ENCODE assay signal across 9 cellular contexts in the genomic region with DNA sequence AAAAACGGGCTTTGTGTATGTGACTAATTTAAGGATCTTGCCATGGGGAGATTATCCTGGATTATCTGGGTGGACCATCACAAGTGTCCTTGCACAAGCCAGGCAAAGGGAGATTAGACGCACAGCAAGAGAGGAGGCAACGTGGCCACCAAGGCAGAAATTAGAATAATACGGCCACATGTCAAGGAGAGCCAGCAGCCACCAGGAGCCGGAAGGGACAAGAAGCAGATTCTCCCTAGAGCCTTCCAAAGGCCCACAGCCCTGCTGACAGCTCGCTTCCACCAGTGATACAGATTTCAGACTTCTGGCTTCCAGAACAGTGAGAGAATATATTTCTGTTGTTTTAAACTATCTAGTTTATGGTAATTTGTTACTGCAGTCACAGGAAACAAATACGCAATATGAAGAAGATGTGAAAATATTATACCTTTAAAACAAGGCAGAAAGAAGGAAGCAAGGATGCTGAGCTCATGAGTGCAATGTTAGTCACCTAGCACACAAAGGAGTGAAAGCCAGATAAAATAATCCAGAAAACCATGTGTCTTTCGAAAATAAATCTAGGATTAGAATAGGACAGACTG. TPM values are rescaled to one million over a fixed set of nuclear protein-coding genes. Genes with fewer than 3 reads are reported as not detected.
DNase-seq lines count a peak whose midpoint lies in the region; ATAC-seq and TF ChIP-seq lines count a peak whose summit lies in the region.
"Had no signal": no experiment of that assay in that cellular context is flagged by ENCODE, and none has a peak within 500 bp of the region (broad histone marks: within the 10 kb centered on the region; RNA-seq: fewer than 3 reads in every experiment).

No MANE protein-coding gene starts in this region.

- H3K79me2 ChIP-seq in OCI-LY3 (ENCODE audit: low read length): no peaks in the 10 kb centered on the region
- H3K79me2 ChIP-seq in Karpas-422 (ENCODE audit: low read length): no peaks in the 10 kb centered on the region

- H3K9me3 ChIP-seq in OCI-LY3 (ENCODE audit: insufficient read depth, low read length) (0 out of 2 replicates have a peak, but pooled peaks cover 4% of the 10 kb centered on the region), colonic mucosa (no peaks in the 10 kb centered on the region), Karpas-422 (ENCODE audit: low read length) (no peaks in the 10 kb centered on the region)

- no peaks in the 10 kb centered on the region for H4K20me1 ChIP-seq in OCI-LY3 (ENCODE audit: insufficient read depth, low read length)
- H4K20me1 ChIP-seq in Karpas-422 (ENCODE audit: insufficient read depth, low read depth, low read length): no peaks in the 10 kb centered on the region

- ATAC-seq in GM19328 (IDR thresholded peaks at IDR 0.05; ENCODE audit: unreplicated experiment): no peak
- no peak for ATAC-seq in GM21786 (IDR thresholded peaks at IDR 0.05; ENCODE audit: unreplicated experiment)

- H3K4me2 ChIP-seq in OCI-LY3 (ENCODE audit: low read length) (peak overlapping the region; percentile 36), Karpas-422 (ENCODE audit: low read depth, low read length, poor library complexity, severe bottlenecking) (no peak overlapping the region)

- H3K9me2 ChIP-seq in Karpas-422 (replicated peaks; ENCODE audit: insufficient read depth, low read length): no peaks in the 10 kb centered on the region

- DNase-seq in AG10803 (ENCODE audit: low read depth) (peak; percentile 37), colonic mucosa (no peak), NCI-H345 treated with DMSO at 0.1 percent for 48 hours (lab: John Stamatoyannopoulos, UW; ENCODE audit: unreplicated experiment) (no peak), Karpas-422 (no peak)

- no peaks in the 10 kb centered on the region for H3K36me3 ChIP-seq in OCI-LY3 (replicated peaks; ENCODE audit: low read depth, low read length)
- H3K36me3 ChIP-seq in colonic mucosa: no peaks in the 10 kb centered on the region
- H3K36me3 ChIP-seq in Karpas-422 (ENCODE audit: insufficient read depth, low read length): no peaks in the 10 kb centered on the region

- H3K36me3 Mint-ChIP-seq in nephron (ENCODE audit: low read depth): no peaks in the 10 kb centered on the region

- no peak overlapping the region for H3K4me3 Mint-ChIP-seq in nephron

- H3K4me3 ChIP-seq in AG10803 (ENCODE audit: low read length) (no peak overlapping the region), OCI-LY3 (ENCODE audit: low read length) (no peak overlapping the region), colonic mucosa (no peak overlapping the region), Karpas-422 (ENCODE audit: low read length) (no peak overlapping the region)

- intact Hi-C loops in colonic mucosa (cut with DNase I): no loop called here

- peaks cover 44% of the 10 kb centered on the region for H3K4me1 Mint-ChIP-seq in nephron

- H3K27ac ChIP-seq in OCI-LY3 (ENCODE audit: low read length) (peak overlapping the region; percentile 19; the same call in 1 of the 2 replicates), colonic mucosa (peak overlapping the region; percentile 21), Karpas-422 (ENCODE audit: low read length) (no peak overlapping the region)

- no peaks in the 10 kb centered on the region for H3K9me3 Mint-ChIP-seq in nephron

- peaks cover 9% of the 10 kb centered on the region for H3K27me3 Mint-ChIP-seq in nephron (ENCODE audit: low read depth)

- H3K27me3 ChIP-seq in OCI-LY3 (ENCODE audit: low read depth, low read length) (no peaks in the 10 kb centered on the region), colonic mucosa (no peaks in the 10 kb centered on the region), Karpas-422 (ENCODE audit: low read length) (no peaks in the 10 kb centered on the region)

- H2AFZ ChIP-seq in OCI-LY3 (ENCODE audit: low read depth, low read length): peak overlapping the region; percentile 74; the same call in 1 of the 2 replicates
- no peak overlapping the region for H2AFZ ChIP-seq in Karpas-422 (ENCODE audit: low read length)

- H3K9ac ChIP-seq in OCI-LY3 (ENCODE audit: low read length) (no peak overlapping the region), colonic mucosa (ENCODE audit: low read depth in 2 of 2, low read length in 2 of 2) (no peak overlapping the region), Karpas-422 (ENCODE audit: low read length) (no peak overlapping the region)

- H3K4me1 ChIP-seq in OCI-LY3 (ENCODE audit: low read length) (peaks cover 16% of the 10 kb centered on the region), colonic mucosa (no peaks in the 10 kb centered on the region), Karpas-422 (ENCODE audit: low read length) (no peaks in the 10 kb centered on the region)

- peak overlapping the region; percentile 68 to 83 (median 81) for H3K27ac Mint-ChIP-seq in nephron

- TF ChIP-seq CTCF in AG10803 (conservative IDR thresholded peaks at IDR 0.05; ENCODE audit: low read length) (no peak), OCI-LY3 (IDR thresholded peaks at IDR 0.05; ENCODE audit: low read depth, low read length) (no peak), colonic mucosa (IDR thresholded peaks at IDR 0.05) (no peak), nephron (IDR thresholded peaks at IDR 0.05; ENCODE audit: unreplicated experiment in 3 of 3) (no peak)

RNA-seq across cellular contexts. Expression of a gene that starts 28.7 kb away (rescaled TPM):
- total RNA-seq in colonic mucosa: 100 to 1,000 TPM in 1 of 2 donors, 10 to 100 TPM in 1; 87.0 to 139 TPM
- total RNA-seq in Karpas-422 (2014; rRNA removed; shearing (Covaris generic); ENCODE audit: low replicate concordance): not detected in 2 replicates

RNA-seq across cellular contexts. Expression of a gene that starts 59.7 kb away (rescaled TPM):
- total RNA-seq in colonic mucosa: not detected
- 20.4 and 22.4 TPM in 2 replicates for total RNA-seq in Karpas-422 (2014; rRNA removed; shearing (Covaris generic); ENCODE audit: low replicate concordance)
- total RNA-seq: lung microvascular endothelial cell had no signal

Comparison
In these comparisons a context has a peak if more than half of its experiments do, and no peak if none do; other contexts are left out.
1. RNA of a gene that starts 28.7 kb away (total RNA-seq): 87.0 to 139 TPM in colonic mucosa; not detected in Karpas-422; every median in the first group is over 10 times any median in the second.
2. RNA of a gene that starts 59.7 kb away (total RNA-seq): 20.4 to 22.4 TPM in Karpas-422; not detected in colonic mucosa; every median in the first group is over 10 times any median in the second.